In the genomic region with DNA sequence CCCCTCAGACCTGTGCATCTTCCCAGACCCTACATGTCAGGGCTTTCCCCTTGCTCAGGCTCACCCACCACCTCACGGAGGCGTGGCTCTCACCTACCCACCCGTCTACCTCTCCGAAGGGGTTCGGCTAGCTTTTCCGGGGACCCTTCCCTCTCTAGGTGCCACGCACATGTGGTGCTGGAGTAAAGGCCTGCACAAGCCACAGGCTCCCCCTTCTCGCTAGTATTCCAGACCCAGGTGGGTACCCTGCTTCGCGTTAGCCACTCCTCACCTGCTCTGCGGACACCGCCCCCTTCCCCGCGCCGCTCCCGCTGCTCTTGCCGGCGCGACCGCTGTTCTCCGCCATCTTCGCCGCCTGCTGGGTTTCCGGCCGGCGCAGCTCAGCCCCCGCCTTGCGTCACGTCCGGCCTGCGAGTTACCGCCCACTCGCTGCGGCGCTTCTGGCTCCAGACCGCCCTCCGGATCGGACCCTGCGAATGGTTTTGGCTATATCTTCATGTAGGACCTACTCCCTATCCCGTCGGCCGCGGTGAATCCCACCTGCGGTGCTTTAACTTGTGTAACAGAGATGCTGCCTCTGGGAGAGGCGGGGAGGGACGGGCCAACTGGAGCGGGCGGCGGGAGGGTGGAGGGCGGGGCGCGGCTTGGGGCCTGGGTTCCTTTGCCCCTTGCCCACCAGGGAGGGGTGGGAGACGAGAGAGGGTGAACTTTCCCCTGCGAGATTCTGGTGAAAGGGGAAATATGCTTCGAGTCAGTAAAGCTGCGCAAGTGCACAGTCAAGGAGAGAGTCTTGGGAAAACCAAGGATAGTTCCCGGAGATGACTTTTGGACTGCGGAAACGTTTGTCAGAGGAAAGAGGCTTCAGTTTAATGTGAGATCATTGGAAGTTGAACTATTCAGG, we compare ENCODE assay signal across 1 cellular context.
TF ChIP-seq lines count a peak whose summit lies in the region.

A gene with protein sequence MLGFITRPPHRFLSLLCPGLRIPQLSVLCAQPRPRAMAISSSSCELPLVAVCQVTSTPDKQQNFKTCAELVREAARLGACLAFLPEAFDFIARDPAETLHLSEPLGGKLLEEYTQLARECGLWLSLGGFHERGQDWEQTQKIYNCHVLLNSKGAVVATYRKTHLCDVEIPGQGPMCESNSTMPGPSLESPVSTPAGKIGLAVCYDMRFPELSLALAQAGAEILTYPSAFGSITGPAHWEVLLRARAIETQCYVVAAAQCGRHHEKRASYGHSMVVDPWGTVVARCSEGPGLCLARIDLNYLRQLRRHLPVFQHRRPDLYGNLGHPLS (plus strand): TSS at position 425 of the 901 bp plus-strand sequence. CDS start 72 bp downstream, at position 497.
A gene with protein sequence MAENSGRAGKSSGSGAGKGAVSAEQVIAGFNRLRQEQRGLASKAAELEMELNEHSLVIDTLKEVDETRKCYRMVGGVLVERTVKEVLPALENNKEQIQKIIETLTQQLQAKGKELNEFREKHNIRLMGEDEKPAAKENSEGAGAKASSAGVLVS (minus strand): TSS at position 357 of the 901 bp plus-strand sequence. CDS start 11 bp downstream, at position 346.

TF ChIP-seq in HepG2, 621 proteins besides CTCF, POLR2A, EP300 and RAD21 (continued from another document and continues in another):
- TF ChIP-seq, protein P1, sequence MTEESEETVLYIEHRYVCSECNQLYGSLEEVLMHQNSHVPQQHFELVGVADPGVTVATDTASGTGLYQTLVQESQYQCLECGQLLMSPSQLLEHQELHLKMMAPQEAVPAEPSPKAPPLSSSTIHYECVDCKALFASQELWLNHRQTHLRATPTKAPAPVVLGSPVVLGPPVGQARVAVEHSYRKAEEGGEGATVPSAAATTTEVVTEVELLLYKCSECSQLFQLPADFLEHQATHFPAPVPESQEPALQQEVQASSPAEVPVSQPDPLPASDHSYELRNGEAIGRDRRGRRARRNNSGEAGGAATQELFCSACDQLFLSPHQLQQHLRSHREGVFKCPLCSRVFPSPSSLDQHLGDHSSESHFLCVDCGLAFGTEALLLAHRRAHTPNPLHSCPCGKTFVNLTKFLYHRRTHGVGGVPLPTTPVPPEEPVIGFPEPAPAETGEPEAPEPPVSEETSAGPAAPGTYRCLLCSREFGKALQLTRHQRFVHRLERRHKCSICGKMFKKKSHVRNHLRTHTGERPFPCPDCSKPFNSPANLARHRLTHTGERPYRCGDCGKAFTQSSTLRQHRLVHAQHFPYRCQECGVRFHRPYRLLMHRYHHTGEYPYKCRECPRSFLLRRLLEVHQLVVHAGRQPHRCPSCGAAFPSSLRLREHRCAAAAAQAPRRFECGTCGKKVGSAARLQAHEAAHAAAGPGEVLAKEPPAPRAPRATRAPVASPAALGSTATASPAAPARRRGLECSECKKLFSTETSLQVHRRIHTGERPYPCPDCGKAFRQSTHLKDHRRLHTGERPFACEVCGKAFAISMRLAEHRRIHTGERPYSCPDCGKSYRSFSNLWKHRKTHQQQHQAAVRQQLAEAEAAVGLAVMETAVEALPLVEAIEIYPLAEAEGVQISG (CRISPR knock-in tag; IDR thresholded peaks at IDR 0.05) = peak; percentile 90
- 0 out of 2 replicates have a peak, but pooled peaks have one; percentile 36 for TF ChIP-seq SP5 (CRISPR knock-in tag; IDR thresholded peaks at IDR 0.05; ENCODE audit: borderline replicate concordance, low read depth)
- TF ChIP-seq, protein P2, sequence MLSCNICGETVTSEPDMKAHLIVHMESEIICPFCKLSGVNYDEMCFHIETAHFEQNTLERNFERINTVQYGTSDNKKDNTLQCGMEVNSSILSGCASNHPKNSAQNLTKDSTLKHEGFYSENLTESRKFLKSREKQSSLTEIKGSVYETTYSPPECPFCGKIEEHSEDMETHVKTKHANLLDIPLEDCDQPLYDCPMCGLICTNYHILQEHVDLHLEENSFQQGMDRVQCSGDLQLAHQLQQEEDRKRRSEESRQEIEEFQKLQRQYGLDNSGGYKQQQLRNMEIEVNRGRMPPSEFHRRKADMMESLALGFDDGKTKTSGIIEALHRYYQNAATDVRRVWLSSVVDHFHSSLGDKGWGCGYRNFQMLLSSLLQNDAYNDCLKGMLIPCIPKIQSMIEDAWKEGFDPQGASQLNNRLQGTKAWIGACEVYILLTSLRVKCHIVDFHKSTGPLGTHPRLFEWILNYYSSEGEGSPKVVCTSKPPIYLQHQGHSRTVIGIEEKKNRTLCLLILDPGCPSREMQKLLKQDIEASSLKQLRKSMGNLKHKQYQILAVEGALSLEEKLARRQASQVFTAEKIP (CRISPR knock-in tag; IDR thresholded peaks at IDR 0.05; ENCODE audit: borderline replicate concordance) = no peak
- TF ChIP-seq ZNF530 (CRISPR knock-in tag; IDR thresholded peaks at IDR 0.05; ENCODE audit: low read depth) = no peak
- TF ChIP-seq ETV5 (CRISPR knock-in tag; IDR thresholded peaks at IDR 0.05; ENCODE audit: borderline replicate concordance) = peak; percentile 86
- peak; percentile 87 for TF ChIP-seq ATF1 (CRISPR knock-in tag; IDR thresholded peaks at IDR 0.05)
- no peak for TF ChIP-seq ZKSCAN1 (IDR thresholded peaks at IDR 0.05; ENCODE audit: low read length)
- TF ChIP-seq ZMYM3 (CRISPR knock-in tag; IDR thresholded peaks at IDR 0.05) = 0 out of 2 replicates have a peak, but pooled peaks have one; percentile 10
- no peak for TF ChIP-seq PCBP2 (optimal IDR thresholded peaks at IDR 0.05; ENCODE audit: low read depth, low read length, poor library complexity, severe bottlenecking)
- TF ChIP-seq ZSCAN29 (CRISPR knock-in tag; conservative IDR thresholded peaks at IDR 0.05) = no peak
- no peak for TF ChIP-seq GPN1 (CRISPR knock-in tag; IDR thresholded peaks at IDR 0.05; ENCODE audit: borderline replicate concordance)
- peak; percentile 74; the same call in 1 of the 2 replicates for TF ChIP-seq DR1 (CRISPR knock-in tag; IDR thresholded peaks at IDR 0.05)
- TF ChIP-seq ISL2 (CRISPR knock-in tag; IDR thresholded peaks at IDR 0.05) = peak; percentile 69; the same call in 1 of the 2 replicates
- no peak for TF ChIP-seq ZC3H4 (CRISPR knock-in tag; IDR thresholded peaks at IDR 0.05; ENCODE audit: borderline replicate concordance)
- TF ChIP-seq ZSCAN22 (CRISPR knock-in tag; IDR thresholded peaks at IDR 0.05) = 0 out of 2 replicates have a peak, but pooled peaks have one; percentile 26
- TF ChIP-seq TGIF2 (CRISPR knock-in tag; IDR thresholded peaks at IDR 0.05) = peak; percentile 39; the same call in 1 of the 2 replicates
- TF ChIP-seq ZNF720 (CRISPR knock-in tag; IDR thresholded peaks at IDR 0.05) = no peak
- peak; percentile 80 for TF ChIP-seq SPEN (CRISPR knock-in tag; IDR thresholded peaks at IDR 0.05; ENCODE audit: low read depth)
- peak; percentile 53 for TF ChIP-seq TEAD3 (CRISPR knock-in tag; optimal IDR thresholded peaks at IDR 0.05; ENCODE audit: borderline replicate concordance)
- peak; percentile 29; the same call in 1 of the 2 replicates for TF ChIP-seq SAFB2 (CRISPR knock-in tag; IDR thresholded peaks at IDR 0.05; ENCODE audit: borderline replicate concordance, low read depth)
- peak; percentile 70 for TF ChIP-seq ELF1 (CRISPR knock-in tag; IDR thresholded peaks at IDR 0.05)
- TF ChIP-seq, protein P3, sequence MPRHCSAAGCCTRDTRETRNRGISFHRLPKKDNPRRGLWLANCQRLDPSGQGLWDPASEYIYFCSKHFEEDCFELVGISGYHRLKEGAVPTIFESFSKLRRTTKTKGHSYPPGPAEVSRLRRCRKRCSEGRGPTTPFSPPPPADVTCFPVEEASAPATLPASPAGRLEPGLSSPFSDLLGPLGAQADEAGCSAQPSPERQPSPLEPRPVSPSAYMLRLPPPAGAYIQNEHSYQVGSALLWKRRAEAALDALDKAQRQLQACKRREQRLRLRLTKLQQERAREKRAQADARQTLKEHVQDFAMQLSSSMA (CRISPR knock-in tag; IDR thresholded peaks at IDR 0.05) = peak; percentile 63; the same call in 1 of the 2 replicates
- no peak for TF ChIP-seq ZNF75D (CRISPR knock-in tag; IDR thresholded peaks at IDR 0.05; ENCODE audit: borderline replicate concordance)
- peak; percentile 90 for TF ChIP-seq HNRNPLL (IDR thresholded peaks at IDR 0.05; ENCODE audit: low read depth, low read length, poor library complexity, severe bottlenecking)
- TF ChIP-seq, protein P4, sequence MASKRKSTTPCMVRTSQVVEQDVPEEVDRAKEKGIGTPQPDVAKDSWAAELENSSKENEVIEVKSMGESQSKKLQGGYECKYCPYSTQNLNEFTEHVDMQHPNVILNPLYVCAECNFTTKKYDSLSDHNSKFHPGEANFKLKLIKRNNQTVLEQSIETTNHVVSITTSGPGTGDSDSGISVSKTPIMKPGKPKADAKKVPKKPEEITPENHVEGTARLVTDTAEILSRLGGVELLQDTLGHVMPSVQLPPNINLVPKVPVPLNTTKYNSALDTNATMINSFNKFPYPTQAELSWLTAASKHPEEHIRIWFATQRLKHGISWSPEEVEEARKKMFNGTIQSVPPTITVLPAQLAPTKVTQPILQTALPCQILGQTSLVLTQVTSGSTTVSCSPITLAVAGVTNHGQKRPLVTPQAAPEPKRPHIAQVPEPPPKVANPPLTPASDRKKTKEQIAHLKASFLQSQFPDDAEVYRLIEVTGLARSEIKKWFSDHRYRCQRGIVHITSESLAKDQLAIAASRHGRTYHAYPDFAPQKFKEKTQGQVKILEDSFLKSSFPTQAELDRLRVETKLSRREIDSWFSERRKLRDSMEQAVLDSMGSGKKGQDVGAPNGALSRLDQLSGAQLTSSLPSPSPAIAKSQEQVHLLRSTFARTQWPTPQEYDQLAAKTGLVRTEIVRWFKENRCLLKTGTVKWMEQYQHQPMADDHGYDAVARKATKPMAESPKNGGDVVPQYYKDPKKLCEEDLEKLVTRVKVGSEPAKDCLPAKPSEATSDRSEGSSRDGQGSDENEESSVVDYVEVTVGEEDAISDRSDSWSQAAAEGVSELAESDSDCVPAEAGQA (IDR thresholded peaks at IDR 0.05; ENCODE audit: low read depth) = peak; percentile 92
- TF ChIP-seq, protein P4 (CRISPR knock-in tag; IDR thresholded peaks at IDR 0.05; ENCODE audit: borderline replicate concordance) = no peak
- TF ChIP-seq, protein P5, sequence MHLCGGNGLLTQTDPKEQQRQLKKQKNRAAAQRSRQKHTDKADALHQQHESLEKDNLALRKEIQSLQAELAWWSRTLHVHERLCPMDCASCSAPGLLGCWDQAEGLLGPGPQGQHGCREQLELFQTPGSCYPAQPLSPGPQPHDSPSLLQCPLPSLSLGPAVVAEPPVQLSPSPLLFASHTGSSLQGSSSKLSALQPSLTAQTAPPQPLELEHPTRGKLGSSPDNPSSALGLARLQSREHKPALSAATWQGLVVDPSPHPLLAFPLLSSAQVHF (CRISPR knock-in tag; IDR thresholded peaks at IDR 0.05) = 0 out of 2 replicates have a peak, but pooled peaks have one; percentile 23
- TF ChIP-seq SIN3B (IDR thresholded peaks at IDR 0.05; ENCODE audit: low read length) = 0 out of 2 replicates have a peak, but pooled peaks have one; percentile 62
- TF ChIP-seq, protein P6, sequence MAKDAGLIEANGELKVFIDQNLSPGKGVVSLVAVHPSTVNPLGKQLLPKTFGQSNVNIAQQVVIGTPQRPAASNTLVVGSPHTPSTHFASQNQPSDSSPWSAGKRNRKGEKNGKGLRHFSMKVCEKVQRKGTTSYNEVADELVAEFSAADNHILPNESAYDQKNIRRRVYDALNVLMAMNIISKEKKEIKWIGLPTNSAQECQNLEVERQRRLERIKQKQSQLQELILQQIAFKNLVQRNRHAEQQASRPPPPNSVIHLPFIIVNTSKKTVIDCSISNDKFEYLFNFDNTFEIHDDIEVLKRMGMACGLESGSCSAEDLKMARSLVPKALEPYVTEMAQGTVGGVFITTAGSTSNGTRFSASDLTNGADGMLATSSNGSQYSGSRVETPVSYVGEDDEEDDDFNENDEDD (CRISPR knock-in tag; IDR thresholded peaks at IDR 0.05; ENCODE audit: borderline replicate concordance) = peak; percentile 38; the same call in 1 of the 2 replicates
- TF ChIP-seq ZNF614 (CRISPR knock-in tag; IDR thresholded peaks at IDR 0.05; ENCODE audit: borderline replicate concordance) = peak; percentile 31; the same call in 1 of the 2 replicates
- TF ChIP-seq, protein P7, sequence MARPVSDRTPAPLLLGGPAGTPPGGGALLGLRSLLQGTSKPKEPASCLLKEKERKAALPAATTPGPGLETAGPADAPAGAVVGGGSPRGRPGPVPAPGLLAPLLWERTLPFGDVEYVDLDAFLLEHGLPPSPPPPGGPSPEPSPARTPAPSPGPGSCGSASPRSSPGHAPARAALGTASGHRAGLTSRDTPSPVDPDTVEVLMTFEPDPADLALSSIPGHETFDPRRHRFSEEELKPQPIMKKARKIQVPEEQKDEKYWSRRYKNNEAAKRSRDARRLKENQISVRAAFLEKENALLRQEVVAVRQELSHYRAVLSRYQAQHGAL (CRISPR knock-in tag; IDR thresholded peaks at IDR 0.05; ENCODE audit: not compliant biosample characterization) = peak; percentile 36
- peak; percentile 33 for TF ChIP-seq JARID2 (CRISPR knock-in tag; IDR thresholded peaks at IDR 0.05; ENCODE audit: insufficient replicate concordance)
- TF ChIP-seq, protein P8, sequence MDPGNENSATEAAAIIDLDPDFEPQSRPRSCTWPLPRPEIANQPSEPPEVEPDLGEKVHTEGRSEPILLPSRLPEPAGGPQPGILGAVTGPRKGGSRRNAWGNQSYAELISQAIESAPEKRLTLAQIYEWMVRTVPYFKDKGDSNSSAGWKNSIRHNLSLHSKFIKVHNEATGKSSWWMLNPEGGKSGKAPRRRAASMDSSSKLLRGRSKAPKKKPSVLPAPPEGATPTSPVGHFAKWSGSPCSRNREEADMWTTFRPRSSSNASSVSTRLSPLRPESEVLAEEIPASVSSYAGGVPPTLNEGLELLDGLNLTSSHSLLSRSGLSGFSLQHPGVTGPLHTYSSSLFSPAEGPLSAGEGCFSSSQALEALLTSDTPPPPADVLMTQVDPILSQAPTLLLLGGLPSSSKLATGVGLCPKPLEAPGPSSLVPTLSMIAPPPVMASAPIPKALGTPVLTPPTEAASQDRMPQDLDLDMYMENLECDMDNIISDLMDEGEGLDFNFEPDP (CRISPR knock-in tag; conservative IDR thresholded peaks at IDR 0.05) = no peak
- 0 out of 2 replicates have a peak, but pooled peaks have one; percentile 32 for TF ChIP-seq ZNF367 (CRISPR knock-in tag; IDR thresholded peaks at IDR 0.05; ENCODE audit: borderline replicate concordance)
- peak; percentile 92 for TF ChIP-seq GATAD1 (CRISPR knock-in tag; IDR thresholded peaks at IDR 0.05)
- TF ChIP-seq HOXA9 (CRISPR knock-in tag; IDR thresholded peaks at IDR 0.05; ENCODE audit: borderline replicate concordance) = 0 out of 2 replicates have a peak, but pooled peaks have one; percentile 43
- peak; percentile 73 for TF ChIP-seq SRY (CRISPR knock-in tag; IDR thresholded peaks at IDR 0.05)
- TF ChIP-seq ZNF180 (CRISPR knock-in tag; IDR thresholded peaks at IDR 0.05; ENCODE audit: borderline replicate concordance, low read depth) = 0 out of 2 replicates have a peak, but pooled peaks have one; percentile 44
- peak; percentile 84; the same call in 1 of the 2 replicates for TF ChIP-seq NFKB2 (CRISPR knock-in tag; IDR thresholded peaks at IDR 0.05; ENCODE audit: borderline replicate concordance)
